8 cellular contexts compared by ENCODE assay signal in the genomic region with DNA sequence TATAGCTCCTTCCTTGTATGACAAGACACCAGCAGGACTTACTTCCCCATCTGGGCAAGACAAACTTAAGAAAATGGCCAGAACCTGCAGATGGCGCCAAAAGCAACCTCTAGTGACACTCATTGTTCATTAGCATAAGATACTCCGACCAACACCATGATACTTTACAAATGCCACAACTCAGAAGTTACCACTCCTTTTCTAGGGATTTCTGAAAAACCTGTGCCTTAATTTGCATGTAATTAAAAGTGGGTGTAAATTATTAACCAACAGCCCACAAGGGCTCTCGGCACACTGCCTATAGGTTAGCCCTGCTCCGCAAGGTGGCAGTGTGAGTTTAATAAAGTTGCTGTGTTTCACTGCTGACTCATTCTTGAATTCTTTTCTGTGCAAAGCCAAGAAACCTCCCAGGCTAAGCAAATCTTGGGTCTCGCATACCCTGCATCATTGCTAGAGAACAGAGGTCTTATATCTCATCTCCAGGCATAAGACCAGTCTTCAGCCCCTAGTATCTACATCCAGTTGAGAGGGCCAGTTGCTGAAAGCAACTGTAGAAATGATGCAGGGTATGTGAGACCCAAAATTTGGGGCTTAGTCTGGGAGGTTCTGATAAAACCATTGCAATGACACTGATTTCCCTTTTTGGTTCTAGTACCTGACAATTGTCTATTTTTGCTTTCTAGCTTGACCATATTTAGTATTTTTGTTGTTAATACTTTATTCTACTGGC.
DNase-seq lines count a peak whose midpoint lies in the region; ATAC-seq and TF ChIP-seq lines count a peak whose summit lies in the region.

No MANE protein-coding gene starts in this region.

- H3K36me3 ChIP-seq in GM06990 (ENCODE audit: control insufficient read depth, insufficient read depth, low read length) = no peaks in the 10 kb centered on the region
- no peaks in the 10 kb centered on the region for H3K36me3 ChIP-seq in HUES48 (ENCODE audit: control insufficient read depth, insufficient read depth, low read length)
- no peaks in the 10 kb centered on the region for H3K36me3 ChIP-seq in adrenal gland (replicated peaks in 1 of 2)

- TF ChIP-seq CTCF in GM06990 (IDR thresholded peaks at IDR 0.05; ENCODE audit: insufficient read depth, low read length, poor library complexity, severe bottlenecking) (peak; percentile 80), adrenal gland (IDR thresholded peaks at IDR 0.05) (peak; percentile 38 to 65 (median 49))

- H3K9ac ChIP-seq in HUES48 (ENCODE audit: low read depth, low read length) = peak overlapping the region; percentile 22; the same call in 1 of the 2 replicates

- peak overlapping the region; percentile 60 for H3K27ac ChIP-seq in HUES48 (ENCODE audit: low read depth, low read length)
- H3K27ac ChIP-seq in adrenal gland = no peak overlapping the region

- H3K4me1 ChIP-seq in HUES48 (ENCODE audit: control insufficient read depth, insufficient read depth, low read length) (peaks cover 6% of the 10 kb centered on the region; the same call in 1 of the 2 replicates), adrenal gland (replicated peaks in 1 of 2) (no peaks in the 10 kb centered on the region)

- H3K9me3 ChIP-seq in HUES48 (ENCODE audit: control insufficient read depth, insufficient read depth, low read length) (no peaks in the 10 kb centered on the region), adrenal gland (replicated peaks in 1 of 3) (no peaks in the 10 kb centered on the region), iPS-18c (ENCODE audit: control insufficient read depth, insufficient read depth, low read length) (no peaks in the 10 kb centered on the region)

- H3K27me3 ChIP-seq in GM06990 (replicated peaks; ENCODE audit: control insufficient read depth, insufficient read depth, low read length) (no peaks in the 10 kb centered on the region), HUES48 (ENCODE audit: control insufficient read depth, insufficient read depth, low read length) (no peaks in the 10 kb centered on the region), adrenal gland (no peaks in the 10 kb centered on the region)

- WGBS in adrenal gland, 4 donors = 59 to 66% (median 61%) methylated on average over 5 of the region's 5 CpGs

- DNase-seq in GM06990 (ENCODE audit: extremely low read depth, insufficient read length) = peak; percentile 51
- DNase-seq in SKM-1 treated with dmso at 0.1 percent for 144 hours (lab: John Stamatoyannopoulos, UW; ENCODE audit: unreplicated experiment) = peak; percentile 49
- peak; percentile 53 to 87 (median 60) for DNase-seq in adrenal gland
- peak; percentile 50 to 74 for DNase-seq in stimulated activated CD4-positive, alpha-beta T cell treated with anti-CD3 and anti-CD28 coated beads, Interleukin-2, amount 100 ng/mL, for 48 hours
- no peak for DNase-seq in 8988T

- H3K4me3 ChIP-seq in GM06990 (replicated peaks; ENCODE audit: low read depth, low read length) (peak overlapping the region; percentile 24), HUES48 (ENCODE audit: low read depth, low read length) (peak overlapping the region; percentile 52), adrenal gland (no peak overlapping the region), iPS-18c (ENCODE audit: insufficient read depth, low read depth, low read length) (peak overlapping the region; percentile 32; the same call in 1 of the 2 replicates)

- no peak for TF ChIP-seq POLR2A in adrenal gland (IDR thresholded peaks at IDR 0.05)

- peak; percentile 98 for ATAC-seq in GM21619 (IDR thresholded peaks at IDR 0.05; ENCODE audit: unreplicated experiment)

- intact Hi-C loops in adrenal gland (cut with DNase I) = loop anchor here in 1 of 2 donors (10.0 kb wide), 1 partner anchor 311 kb away; no protein-coding TSS in a partner anchor

Comparison
In these comparisons a context has a peak if more than half of its experiments do, and no peak if none do; other contexts are left out.
1. H3K4me3 ChIP-seq: peak in GM06990 (single experiment), HUES48 (single experiment) and iPS-18c (single experiment); none in adrenal gland (0 of 4).